ENCODE assay signal across 19 cellular contexts in the genomic region with DNA sequence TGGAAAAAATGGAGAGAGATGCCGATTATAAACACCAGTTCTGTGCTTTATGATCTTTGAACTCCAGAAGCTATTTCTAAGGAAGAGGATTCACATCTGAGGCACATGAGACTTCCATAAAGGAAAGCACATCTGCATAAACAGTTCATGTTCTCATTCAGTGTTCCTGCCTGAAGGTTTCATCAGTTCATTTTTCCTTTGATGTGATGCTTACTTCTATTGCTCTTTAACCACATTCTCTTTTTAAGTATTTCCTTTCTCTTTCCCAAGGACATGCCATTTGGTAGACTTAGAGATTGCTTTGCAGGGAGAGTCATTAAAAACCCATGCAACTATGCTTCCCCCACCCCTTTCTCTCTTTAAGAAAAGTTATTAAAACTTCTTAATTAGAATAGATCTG.
DNase-seq lines count a peak whose midpoint lies in the region; ATAC-seq and FAIRE-seq lines count a peak whose summit lies in the region.
"Had no signal": no experiment of that assay in that cellular context is flagged by ENCODE, and none has a peak within 500 bp of the region (broad histone marks: within the 10 kb centered on the region; RNA-seq: fewer than 3 reads in every experiment).

No MANE protein-coding gene starts in this region.

- FAIRE-seq in endometrium (lab: Jason Lieb, UNC) = peak; percentile 60
- FAIRE-seq: A204.1, G401.6, GM12891, GM18507 had no signal

- peak; percentile 35 for DNase-seq in amniotic epithelial cell (ENCODE audit: low read depth)
- DNase-seq in sciatic nerve (ENCODE audit: low spot score) = no peak
- DNase-seq in glomerular visceral epithelial cell (ENCODE audit: extremely low spot score) = no peak
- no peak for DNase-seq in NCI-H526 treated with DMSO at 0.1 percent for 48 hours (lab: John Stamatoyannopoulos, UW)
- no peak for DNase-seq in HPDE6-E6E7 (ENCODE audit: extremely low spot score)
- DNase-seq: ACHN; BE2C; C1 segment of cervical spinal cord; CD4-positive, CD25-positive, alpha-beta regulatory T cell; CD8-positive, alpha-beta memory T cell; COR-L47; DMS 273 treated with DMSO at 0.1 percent for 48 hours; DMS53; GM23248 had no signal

- intact Hi-C loops in sciatic nerve (cut with DNase I) = no loop called here

- ATAC-seq in sciatic nerve = peak; percentile 85
